ENCODE assay signal across 19 cellular contexts in the genomic region with DNA sequence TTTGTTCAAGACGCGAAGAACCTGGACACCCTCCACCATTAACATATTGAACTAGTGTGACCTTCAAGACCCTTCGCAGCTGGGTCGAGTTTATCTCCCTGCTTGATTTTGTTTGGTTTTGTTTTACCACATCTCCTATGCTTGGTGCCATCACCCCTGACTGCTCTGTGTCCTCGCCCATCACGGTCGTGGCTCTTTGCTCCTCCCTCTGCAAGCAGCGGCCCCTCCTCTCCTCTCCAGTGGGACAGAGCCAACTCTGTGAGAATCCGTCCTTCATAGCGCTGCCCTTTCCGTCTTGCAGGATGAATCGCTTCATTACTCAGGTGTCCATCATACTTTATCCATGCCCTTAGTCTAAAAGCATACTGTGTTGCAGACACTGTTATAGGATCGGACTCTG. TPM values are rescaled to one million over a fixed set of nuclear protein-coding genes. Genes with fewer than 3 reads are reported as not detected.
A peak's percentile ranks its signal among the peaks of the same experiment; 100 is the strongest.
DNase-seq lines count a peak whose midpoint lies in the region; ATAC-seq lines count a peak whose summit lies in the region.
"Had no signal": no experiment of that assay in that cellular context is flagged by ENCODE, and none has a peak within 500 bp of the region (broad histone marks: within the 10 kb centered on the region; RNA-seq: fewer than 3 reads in every experiment).

No MANE protein-coding gene starts in this region.

- H3K4me1 Mint-ChIP-seq in T-cell: no peaks in the 10 kb centered on the region

- peak overlapping the region; percentile 1 for H3K4me2 ChIP-seq in skeletal muscle satellite cell (ENCODE audit: low read length)

- H3K4me3 ChIP-seq in SJSA1 (peak overlapping the region; percentile 29), skeletal muscle satellite cell (ENCODE audit: low read length) (no peak overlapping the region)

- H3K27me3 Mint-ChIP-seq in T-cell: peaks cover 12 to 18% of the 10 kb centered on the region in 2 donors

- H3K27me3 ChIP-seq in SJSA1 (replicated peaks) (peaks cover 7% of the 10 kb centered on the region), skeletal muscle satellite cell (ENCODE audit: control insufficient read depth, insufficient read depth, low read length) (peaks cover 32% of the 10 kb centered on the region)

- peak; percentile 27 for DNase-seq in NCI-H146 (lab: John Stamatoyannopoulos, UW)
- no peak for DNase-seq in NCI-H146 treated with DMSO at 0.1 percent for 48 hours (lab: John Stamatoyannopoulos, UW; ENCODE audit: unreplicated experiment)
- DNase-seq in SJSA1 (ENCODE audit: low read depth in 1 of 2, low spot score in 2 of 2): peak in 1 of 2 experiments; percentile 16
- peak in 1 of 2 donors; percentile 18 for DNase-seq in left colon
- DNase-seq in globus pallidus (ENCODE audit: low spot score): no peak
- no peak for DNase-seq in T-cell
- DNase-seq in Kasumi-1 (lab: John Stamatoyannopoulos, UW): no peak
- DNase-seq: AML-193; DND-41; H9; KG1; NCI-H1417 treated with DMSO at 0.1 percent for 48 hours; NCI-H2081; NCI-H510A treated with DMSO at 0.1 percent for 48 hours; NK-92 treated with Interleukin-12 subunit alpha and Interleukin-12 subunit beta, amount 100 ng/mL, for 24 hours; SHP77 treated with DMSO at 0.1 percent for 48 hours had no signal

- intact Hi-C loops in left colon (cut with DNase I, micrococcal nuclease): no loop called here

- H3K36me3 ChIP-seq in SJSA1: no peaks in the 10 kb centered on the region
- no peaks in the 10 kb centered on the region for H3K36me3 ChIP-seq in skeletal muscle satellite cell (ENCODE audit: insufficient read depth, low read length)

- POLR2A ChIA-PET in T-cell (lab: Charles Lee): no interaction called here

- no peaks in the 10 kb centered on the region for H3K9me3 Mint-ChIP-seq in T-cell

- ATAC-seq in left colon: peak; percentile 74
- ATAC-seq in T-cell (replicated peaks in 1 of 4): no peak

- H3K4me1 ChIP-seq in SJSA1 (replicated peaks) (no peaks in the 10 kb centered on the region), skeletal muscle satellite cell (ENCODE audit: control insufficient read depth, insufficient read depth, low read length) (no peaks in the 10 kb centered on the region)

- H3K9ac ChIP-seq in skeletal muscle satellite cell (ENCODE audit: low read depth, low read length): no peak overlapping the region

- CTCF ChIA-PET in T-cell (lab: Charles Lee): no interaction called here

- H3K9me3 ChIP-seq in SJSA1 (replicated peaks) (no peaks in the 10 kb centered on the region), skeletal muscle satellite cell (replicated peaks; ENCODE audit: low read length) (no peaks in the 10 kb centered on the region)

- no peak overlapping the region for H3K27ac Mint-ChIP-seq in T-cell
- H3K27ac Mint-ChIP-seq: H9 had no signal

- no peak overlapping the region for H3K4me3 Mint-ChIP-seq in T-cell
- H3K4me3 Mint-ChIP-seq: H9 had no signal

- H3K27ac ChIP-seq in SJSA1: no peak overlapping the region
- H3K27ac ChIP-seq: 22Rv1, C4-2B had no signal

- no peaks in the 10 kb centered on the region for H3K36me3 Mint-ChIP-seq in T-cell

RNA-seq across cellular contexts. Expression of a gene that starts 9.1 kb away (rescaled TPM):
- total RNA-seq in SJSA1 (2014; rRNA removed; shearing (Covaris generic)): 0.42 TPM in 1 of 2 replicates, not detected in the other
- 10 to 100 TPM; 15.2 to 18.4 TPM for total RNA-seq in left colon
- total RNA-seq in skeletal muscle satellite cell (2012; rRNA removed): 5.2 and 8.9 TPM in 2 replicates
- total RNA-seq in T-cell: 1 to 10 TPM in 4 of 5 donors, under 1 TPM in 1; 0.57 to 3.2 (median 1.1) TPM

RNA-seq across cellular contexts. Expression of a gene that starts 26.4 kb away (rescaled TPM):
- 1.6 and 3.4 TPM in 2 replicates for total RNA-seq in SJSA1 (2014; rRNA removed; shearing (Covaris generic))
- 10 to 100 TPM; 29.0 to 30.4 TPM for total RNA-seq in left colon
- 3.7 and 6.1 TPM in 2 replicates for total RNA-seq in skeletal muscle satellite cell (2012; rRNA removed)
- total RNA-seq in T-cell: 1 to 10 TPM in 3 of 5 donors, under 1 TPM in 2; 0.82 to 2.9 (median 1.4) TPM
